ENCODE assay signal across 23 cellular contexts in genomic region chr10:125984346-125984745, GRCh38.
"Had no signal": no experiment of that assay in that cellular context is flagged by ENCODE, and none has a peak within 500 bp of the region (broad histone marks: within the 10 kb centered on the region; RNA-seq: fewer than 3 reads in every experiment).

No MANE protein-coding gene starts in this region.

- H3K4me3 Mint-ChIP-seq: activated naive CD4-positive, alpha-beta T cell treated with anti-CD3 and anti-CD28 coated beads, Interleukin-2, amount 50 U/mL, for 24 hours; activated T-cell treated with anti-CD3 and anti-CD28 coated beads, Interleukin-2, amount 50 U/mL, for 72 hours; nephron; stimulated activated naive CD8-positive, alpha-beta T cell treated with anti-CD3 and anti-CD28 coated beads, Interleukin-15, Interleukin-2, amounts not matched to agents 100 ng/mL and 50 ng/mL, for 24 hours had no signal

- ATAC-seq: activated T-cell treated with anti-CD3 and anti-CD28 coated beads, Interleukin-2, amount 50 U/mL, for 72 hours; left lobe of liver had no signal

- H3K27me3 Mint-ChIP-seq: stimulated activated naive CD8-positive, alpha-beta T cell treated with anti-CD3 and anti-CD28 coated beads, Interleukin-15, Interleukin-2, amounts not matched to agents 100 ng/mL and 50 ng/mL, for 24 hours had no signal

- H3K9me3 ChIP-seq: adrenal gland, tibial nerve had no signal

- H3K27me3 ChIP-seq: adrenal gland, tibial nerve had no signal

- H3K36me3 Mint-ChIP-seq: activated naive CD4-positive, alpha-beta T cell treated with anti-CD3 and anti-CD28 coated beads, Interleukin-2, amount 50 U/mL, for 24 hours had no signal

- H3K27ac ChIP-seq: adrenal gland, tibial nerve, VCaP had no signal

- H3K4me3 ChIP-seq: adrenal gland, tibial nerve had no signal

- H3K27ac Mint-ChIP-seq: activated naive CD4-positive, alpha-beta T cell treated with anti-CD3 and anti-CD28 coated beads, Interleukin-2, amount 50 U/mL, for 24 hours; activated T-cell treated with anti-CD3 and anti-CD28 coated beads, Interleukin-2, amount 50 U/mL, for 72 hours; progenitor cell of endocrine pancreas; stimulated activated naive CD8-positive, alpha-beta T cell treated with anti-CD3 and anti-CD28 coated beads, Interleukin-15, Interleukin-2, amounts not matched to agents 100 ng/mL and 50 ng/mL, for 24 hours had no signal

- H3K4me1 ChIP-seq: adrenal gland, tibial nerve had no signal

- H3K9me3 Mint-ChIP-seq: activated naive CD4-positive, alpha-beta T cell treated with anti-CD3 and anti-CD28 coated beads, Interleukin-2, amount 50 U/mL, for 24 hours; activated T-cell treated with anti-CD3 and anti-CD28 coated beads, Interleukin-2, amount 50 U/mL, for 72 hours; stimulated activated naive CD8-positive, alpha-beta T cell treated with anti-CD3 and anti-CD28 coated beads, Interleukin-15, Interleukin-2, amounts not matched to agents 100 ng/mL and 50 ng/mL, for 24 hours had no signal

- FAIRE-seq: endometrium, urothelium cell line had no signal

- DNase-seq: activated CD4-positive, alpha-beta T cell treated with anti-CD3 and anti-CD28 coated beads for 1 hour; activated CD8-positive, alpha-beta memory T cell treated with anti-CD3 and anti-CD28 coated beads for 24 hours; activated gamma-delta T cell; activated T-cell treated with anti-CD3 and anti-CD28 coated beads, Interleukin-2, amount 50 U/mL, for 72 hours; adrenal gland; erythroblast; foreskin melanocyte; glutamatergic neuron; hippocampal formation; islet precursor cell; stimulated activated CD4-positive, alpha-beta T cell treated with anti-CD3 and anti-CD28 coated beads, Interleukin-15, amount 100 ng/mL, for 24 hours; stimulated activated CD4-positive, alpha-beta T cell treated with anti-CD3 and anti-CD28 coated beads, Interleukin-2, amount 100 ng/mL, for 48 hours; T-helper 1 cell; T1000 had no signal

- H3K4me1 Mint-ChIP-seq: activated naive CD4-positive, alpha-beta T cell treated with anti-CD3 and anti-CD28 coated beads, Interleukin-2, amount 50 U/mL, for 24 hours had no signal

- H3K36me3 ChIP-seq: adrenal gland, tibial nerve had no signal
